15 cellular contexts compared by ENCODE assay signal in genomic region chr2:235709124-235709813, GRCh38.
DNase-seq lines count a peak whose midpoint lies in the region; ATAC-seq, FAIRE-seq and TF ChIP-seq lines count a peak whose summit lies in the region.
"Had no signal": no experiment of that assay in that cellular context is flagged by ENCODE, and none has a peak within 500 bp of the region (broad histone marks: within the 10 kb centered on the region; RNA-seq: fewer than 3 reads in every experiment).

No MANE protein-coding gene starts in this region.

- no peak overlapping the region for H3K4me3 Mint-ChIP-seq in brain
- H3K4me3 Mint-ChIP-seq: nephron had no signal

- TF ChIP-seq POLR2A in upper lobe of left lung (IDR thresholded peaks at IDR 0.05) (no peak), tibial nerve (IDR thresholded peaks at IDR 0.05) (no peak)

- H3K36me3 ChIP-seq in lower lobe of right lung = no peaks in the 10 kb centered on the region
- peaks cover 0 to 3% (median 0%) of the 10 kb centered on the region in 4 donors for H3K36me3 ChIP-seq in upper lobe of left lung
- H3K36me3 ChIP-seq in tibial nerve = peaks cover 0 to 3% (median 0%) of the 10 kb centered on the region in 3 donors

- peak; percentile 51 for DNase-seq in HTR-8/SVneo (ENCODE audit: insufficient read length, low spot score)
- peak; percentile 60 for DNase-seq in lower lobe of right lung
- peak in 1 of 2 donors; percentile 40 for DNase-seq in upper lobe of left lung
- DNase-seq in T1000 (lab: John Stamatoyannopoulos, UW) = no peak
- DNase-seq in tibial nerve (ENCODE audit: low spot score in 2 of 2) = no peak
- DNase-seq: activated CD4-positive, CD25-positive, alpha-beta regulatory T cell; cerebellar nuclear complex; GOT3; heart right ventricle; NCI-H187 treated with DMSO at 0.1 percent for 48 hours; stimulated activated naive CD4-positive, alpha-beta T cell treated with Interleukin-2 at 50 U/mL for 16 hours had no signal

- H3K9me3 ChIP-seq in lower lobe of right lung (no peaks in the 10 kb centered on the region), upper lobe of left lung (no peaks in the 10 kb centered on the region), tibial nerve (no peaks in the 10 kb centered on the region)
- H3K9me3 ChIP-seq: heart right ventricle had no signal

- peaks cover 54% of the 10 kb centered on the region for H3K36me3 Mint-ChIP-seq in brain

- H3K27ac Mint-ChIP-seq in brain = peak overlapping the region in 3 of 5 experiments; percentile 21 to 70 (median 48)
- H3K27ac Mint-ChIP-seq: nephron had no signal

- TF ChIP-seq CTCF in brain (conservative IDR thresholded peaks at IDR 0.05) = no peak
- no peak for TF ChIP-seq CTCF in lower lobe of right lung (IDR thresholded peaks at IDR 0.05)
- TF ChIP-seq CTCF in upper lobe of left lung (IDR thresholded peaks at IDR 0.05) = no peak
- TF ChIP-seq CTCF in tibial nerve (IDR thresholded peaks at IDR 0.05) = no peak

- FAIRE-seq in HTR-8/SVneo (lab: Jason Lieb, UNC) = peak; percentile 77

- intact Hi-C loops in lower lobe of right lung (cut with DNase I) = no loop called here

- peaks cover 76% of the 10 kb centered on the region for H3K4me1 Mint-ChIP-seq in brain
- H3K4me1 Mint-ChIP-seq: nephron had no signal

- TF ChIP-seq EP300 in upper lobe of left lung (IDR thresholded peaks at IDR 0.05) (peak in 1 of 4 donors; percentile 36), tibial nerve (IDR thresholded peaks at IDR 0.05) (no peak)

- peak; percentile 87 for ATAC-seq in lower lobe of right lung
- peak; percentile 22 to 84 for ATAC-seq in upper lobe of left lung (ENCODE audit: low FRiP score in 2 of 2)
- ATAC-seq in HG03025 (IDR thresholded peaks at IDR 0.05; ENCODE audit: low FRiP score, unreplicated experiment) = no peak
- no peak for ATAC-seq in GM18520 (IDR thresholded peaks at IDR 0.05; ENCODE audit: unreplicated experiment)

- H3K27me3 Mint-ChIP-seq in brain = no peaks in the 10 kb centered on the region

- H3K27me3 ChIP-seq in lower lobe of right lung (ENCODE audit: low read depth) = no peaks in the 10 kb centered on the region
- H3K27me3 ChIP-seq in upper lobe of left lung = no peaks in the 10 kb centered on the region
- no peaks in the 10 kb centered on the region for H3K27me3 ChIP-seq in tibial nerve
- H3K27me3 ChIP-seq: heart right ventricle had no signal

- H3K4me3 ChIP-seq in lower lobe of right lung (no peak overlapping the region), upper lobe of left lung (no peak overlapping the region), tibial nerve (no peak overlapping the region)
- H3K4me3 ChIP-seq: heart right ventricle had no signal

- H3K27ac ChIP-seq in lower lobe of right lung = no peak overlapping the region
- H3K27ac ChIP-seq in upper lobe of left lung = peak overlapping the region in 3 of 4 donors; percentile 0 to 20 (median 12)
- H3K27ac ChIP-seq in tibial nerve = peak overlapping the region in 2 of 4 donors; percentile 20 to 43
- H3K27ac ChIP-seq: heart right ventricle had no signal

- 76 to 86% methylated on average over 12 to 14 of the region's 14 CpGs for WGBS in upper lobe of left lung, 2 donors
- 80 to 83% methylated on average over 13 to 14 of the region's 14 CpGs for WGBS in tibial nerve, 2 donors

- no peaks in the 10 kb centered on the region for H3K9me3 Mint-ChIP-seq in brain
- H3K9me3 Mint-ChIP-seq: nephron had no signal

- H3K4me1 ChIP-seq in lower lobe of right lung (peaks cover 12% of the 10 kb centered on the region), upper lobe of left lung (peaks cover 10 to 25% (median 13%) of the 10 kb centered on the region in 4 donors), tibial nerve (peaks cover 0 to 38% (median 9%) of the 10 kb centered on the region in 4 donors)

Comparison
In these comparisons a context has a peak if more than half of its experiments do, and no peak if none do; other contexts are left out.
1. DNase-seq: peak in HTR-8/SVneo (single experiment) and lower lobe of right lung (single experiment); none in T1000 (single experiment) and tibial nerve (0 of 2).
2. ATAC-seq: peak in lower lobe of right lung (2 of 2) and upper lobe of left lung (2 of 2); none in HG03025 (single experiment) and GM18520 (single experiment).